In genomic region chr1:77557053-77557452, GRCh38 we compare ENCODE assay signal across 15 cellular contexts.
"Had no signal": no experiment of that assay in that cellular context is flagged by ENCODE, and none has a peak within 500 bp of the region (broad histone marks: within the 10 kb centered on the region; RNA-seq: fewer than 3 reads in every experiment).

No MANE protein-coding gene starts in this region.

- H3K4me1 Mint-ChIP-seq: activated CD4-positive, alpha-beta T cell treated with anti-CD3 and anti-CD28 coated beads, Interleukin-2, amount 10 ng/mL, durations not matched to agents 24 days and 14 days; memory B cell; nephron had no signal

- DNase-seq: activated CD4-positive, alpha-beta T cell treated with anti-CD3 and anti-CD28 coated beads, Interleukin-2, amount 10 ng/mL, durations not matched to agents 24 days and 14 days; activated CD4-positive, CD25-positive, alpha-beta regulatory T cell; activated CD8-positive, alpha-beta memory T cell treated with anti-CD3 and anti-CD28 coated beads, Interleukin-2, amount 50 U/mL, for 4 hours; activated CD8-positive, alpha-beta T cell treated with anti-CD3 and anti-CD28 coated beads, Interleukin-2, amount 10 ng/mL, durations not matched to agents 7 days and 5 days; activated gamma-delta T cell treated with Interleukin-2 at 50 U/mL for 16 hours; activated T-cell treated with anti-CD3 and anti-CD28 coated beads, Interleukin-2, amount 50 U/mL, for 72 hours; left ventricle myocardium superior; nucleus accumbens; right cardiac atrium; stimulated activated CD4-positive, alpha-beta T cell treated with anti-CD3 and anti-CD28 coated beads, Interleukin-4, amount 100 ng/mL, for 4 hours; stimulated activated CD8-positive, alpha-beta memory T cell treated with anti-CD3 and anti-CD28 coated beads, Interleukin-4, amount 100 ng/mL, for 48 hours; trophoblast cell had no signal

- H3K27ac Mint-ChIP-seq: activated CD4-positive, alpha-beta T cell treated with anti-CD3 and anti-CD28 coated beads, Interleukin-2, amount 10 ng/mL, durations not matched to agents 24 days and 14 days; activated CD8-positive, alpha-beta T cell treated with anti-CD3 and anti-CD28 coated beads, Interleukin-2, amount 10 ng/mL, durations not matched to agents 7 days and 5 days; activated T-cell treated with anti-CD3 and anti-CD28 coated beads, Interleukin-2, amount 50 U/mL, for 72 hours; memory B cell; nephron; stimulated activated naive CD8-positive, alpha-beta T cell treated with anti-CD3 and anti-CD28 coated beads, Interleukin-15, Interleukin-2, amounts not matched to agents 100 ng/mL and 50 ng/mL, for 24 hours had no signal

- H3K4me3 Mint-ChIP-seq: activated CD4-positive, alpha-beta T cell treated with anti-CD3 and anti-CD28 coated beads, Interleukin-2, amount 10 ng/mL, durations not matched to agents 24 days and 14 days; activated CD8-positive, alpha-beta T cell treated with anti-CD3 and anti-CD28 coated beads, Interleukin-2, amount 10 ng/mL, durations not matched to agents 7 days and 5 days; activated T-cell treated with anti-CD3 and anti-CD28 coated beads, Interleukin-2, amount 50 U/mL, for 72 hours; memory B cell; nephron; stimulated activated naive CD8-positive, alpha-beta T cell treated with anti-CD3 and anti-CD28 coated beads, Interleukin-15, Interleukin-2, amounts not matched to agents 100 ng/mL and 50 ng/mL, for 24 hours had no signal

- H3K27me3 Mint-ChIP-seq: activated CD4-positive, alpha-beta T cell treated with anti-CD3 and anti-CD28 coated beads, Interleukin-2, amount 10 ng/mL, durations not matched to agents 24 days and 14 days; memory B cell; stimulated activated naive CD8-positive, alpha-beta T cell treated with anti-CD3 and anti-CD28 coated beads, Interleukin-15, Interleukin-2, amounts not matched to agents 100 ng/mL and 50 ng/mL, for 24 hours had no signal

- H3K9me3 Mint-ChIP-seq: activated CD4-positive, alpha-beta T cell treated with anti-CD3 and anti-CD28 coated beads, Interleukin-2, amount 10 ng/mL, durations not matched to agents 24 days and 14 days; activated T-cell treated with anti-CD3 and anti-CD28 coated beads, Interleukin-2, amount 50 U/mL, for 72 hours; memory B cell; nephron; stimulated activated naive CD8-positive, alpha-beta T cell treated with anti-CD3 and anti-CD28 coated beads, Interleukin-15, Interleukin-2, amounts not matched to agents 100 ng/mL and 50 ng/mL, for 24 hours had no signal

- ATAC-seq: activated CD8-positive, alpha-beta T cell treated with anti-CD3 and anti-CD28 coated beads, Interleukin-2, amount 10 ng/mL, durations not matched to agents 7 days and 5 days; activated T-cell treated with anti-CD3 and anti-CD28 coated beads, Interleukin-2, amount 50 U/mL, for 72 hours; left ventricle myocardium superior; right cardiac atrium had no signal
